In genomic region chr14:24085215-24085614, GRCh38 we compare ENCODE assay signal across 32 cellular contexts. TPM values are rescaled to one million over a fixed set of nuclear protein-coding genes. Genes with fewer than 3 reads are reported as not detected.
"Had no signal": no experiment of that assay in that cellular context is flagged by ENCODE, and none has a peak within 500 bp of the region (broad histone marks: within the 10 kb centered on the region; RNA-seq: fewer than 3 reads in every experiment).

No MANE protein-coding gene starts in this region.

- FAIRE-seq: astrocyte had no signal

- H3K36me3 Mint-ChIP-seq: activated naive CD4-positive, alpha-beta T cell treated with anti-CD3 and anti-CD28 coated beads, Interleukin-2, amount 50 U/mL, for 72 hours had no signal

- H3K27me3 Mint-ChIP-seq: activated T-cell treated with anti-CD3 and anti-CD28 coated beads, Interleukin-2, amount 50 U/mL, for 24 hours had no signal

- H3K27ac ChIP-seq: adrenal gland, body of pancreas, breast epithelium, Peyer's patch, SJSA1, VCaP had no signal

- H3K4me3 Mint-ChIP-seq: activated CD4-positive, alpha-beta T cell treated with anti-CD3 and anti-CD28 coated beads, Interleukin-2, amount 10 ng/mL, durations not matched to agents 24 days and 14 days; activated CD8-positive, alpha-beta T cell treated with anti-CD3 and anti-CD28 coated beads, Interleukin-2, amount 10 ng/mL, durations not matched to agents 7 days and 5 days; activated naive CD4-positive, alpha-beta T cell treated with anti-CD3 and anti-CD28 coated beads for 36 hours; activated T-cell treated with anti-CD3 and anti-CD28 coated beads, Interleukin-2, amount 50 U/mL, for 24 hours had no signal

- H3K9me3 Mint-ChIP-seq: activated CD4-positive, alpha-beta T cell treated with anti-CD3 and anti-CD28 coated beads, Interleukin-2, amount 10 ng/mL, durations not matched to agents 24 days and 14 days; activated naive CD4-positive, alpha-beta T cell treated with anti-CD3 and anti-CD28 coated beads for 36 hours; activated naive CD4-positive, alpha-beta T cell treated with anti-CD3 and anti-CD28 coated beads, Interleukin-2, amount 50 U/mL, for 72 hours; activated T-cell treated with anti-CD3 and anti-CD28 coated beads, Interleukin-2, amount 50 U/mL, for 24 hours had no signal

- H3K9me3 ChIP-seq: adrenal gland, body of pancreas, breast epithelium, MG63, Peyer's patch, SJSA1, SK-N-SH had no signal

- H3K4me1 ChIP-seq: adrenal gland, breast epithelium had no signal

- H3K4me3 ChIP-seq: adrenal gland, body of pancreas, breast epithelium, MG63, Peyer's patch, SJSA1 had no signal

- H3K36me3 ChIP-seq: adrenal gland, breast epithelium, MG63, Peyer's patch, SJSA1 had no signal

- ATAC-seq: activated CD8-positive, alpha-beta T cell treated with anti-CD3 and anti-CD28 coated beads, Interleukin-2, amount 10 ng/mL, durations not matched to agents 7 days and 5 days; activated naive CD4-positive, alpha-beta T cell treated with anti-CD3 and anti-CD28 coated beads, Interleukin-2, amount 50 U/mL, for 72 hours; body of pancreas; PC-3 had no signal

- DNase-seq: activated CD4-positive, alpha-beta T cell treated with anti-CD3 and anti-CD28 coated beads, Interleukin-2, amount 10 ng/mL, durations not matched to agents 24 days and 14 days; activated CD4-positive, alpha-beta T cell treated with anti-CD3 and anti-CD28 coated beads, Interleukin-2, amount 50 U/mL, for 4 hours; activated CD8-positive, alpha-beta T cell treated with anti-CD3 and anti-CD28 coated beads, Interleukin-2, amount 10 ng/mL, durations not matched to agents 7 days and 5 days; activated gamma-delta T cell treated with Interleukin-2 at 50 U/mL for 16 hours; activated naive CD4-positive, alpha-beta T cell treated with anti-CD3 and anti-CD28 coated beads for 36 hours; activated T-cell treated with anti-CD3 and anti-CD28 coated beads, Interleukin-2, amount 50 U/mL, for 24 hours; adrenal gland; body of pancreas; Kasumi-1; KG1; MG63; NCI-H1048; NCI-H1105 treated with DMSO at 0.1 percent for 48 hours; NCI-H1436; NCI-H1694; NCI-H1930; NCI-H2081 treated with DMSO at 0.1 percent for 48 hours; NCI-H446 treated with DMSO at 0.1 percent for 48 hours; NCI-H526 treated with DMSO at 0.1 percent for 48 hours; NCI-H774; PC-3; Peyer's patch; RPMI8226; SHP77 treated with DMSO at 0.1 percent for 48 hours; SK-N-SH; T-helper 2 cell; T-helper 9 cell had no signal

- H3K27ac Mint-ChIP-seq: activated CD4-positive, alpha-beta T cell treated with anti-CD3 and anti-CD28 coated beads, Interleukin-2, amount 10 ng/mL, durations not matched to agents 24 days and 14 days; activated CD8-positive, alpha-beta T cell treated with anti-CD3 and anti-CD28 coated beads, Interleukin-2, amount 10 ng/mL, durations not matched to agents 7 days and 5 days; activated naive CD4-positive, alpha-beta T cell treated with anti-CD3 and anti-CD28 coated beads for 36 hours; activated T-cell treated with anti-CD3 and anti-CD28 coated beads, Interleukin-2, amount 50 U/mL, for 24 hours had no signal

- H3K27me3 ChIP-seq: adrenal gland, body of pancreas, breast epithelium, MG63, Peyer's patch had no signal

RNA-seq across cellular contexts. Expression of gene CPNE6, which starts 13.9 kb away (rescaled TPM):
- total RNA-seq: activated CD4-positive, alpha-beta T cell treated with anti-CD3 and anti-CD28 coated beads, Interleukin-2, amount 10 ng/mL, durations not matched to agents 24 days and 14 days; activated naive CD4-positive, alpha-beta T cell treated with anti-CD3 and anti-CD28 coated beads for 36 hours; astrocyte; body of pancreas; breast epithelium; PC-3; SJSA1 had no signal
- polyA plus RNA-seq: SK-N-SH had no signal

RNA-seq across cellular contexts. Expression of gene CARMIL3, which starts 33.4 kb away (rescaled TPM):
- total RNA-seq: PC-3, SJSA1 had no signal
